1 cellular context compared by ENCODE assay signal in genomic region chr2:190682168-190682567, GRCh38.
TF ChIP-seq lines count a peak whose summit lies in the region.

No MANE protein-coding gene starts in this region.

TF ChIP-seq in GM23338, 12 proteins besides CTCF, POLR2A, EP300 and RAD21 (continued from another document):
- no peak for TF ChIP-seq ZNF462 (CRISPR knock-in tag; IDR thresholded peaks at IDR 0.05)
- no peak for TF ChIP-seq EZH2phosphoT487 (IDR thresholded peaks at IDR 0.05; ENCODE audit: unreplicated experiment)
- no peak for TF ChIP-seq POLR2AphosphoS5 (IDR thresholded peaks at IDR 0.05; ENCODE audit: low read depth)
- TF ChIP-seq NANOG (IDR thresholded peaks at IDR 0.05; ENCODE audit: borderline replicate concordance): no peak
- no peak for TF ChIP-seq ZNF114 (CRISPR knock-in tag; IDR thresholded peaks at IDR 0.05)
- TF ChIP-seq EZH2 (IDR thresholded peaks at IDR 0.05; ENCODE audit: low read depth, unreplicated experiment): no peak
- TF ChIP-seq ETS1 (IDR thresholded peaks at IDR 0.05): no peak
- no peak for TF ChIP-seq REST (IDR thresholded peaks at IDR 0.05; ENCODE audit: unreplicated experiment)
- no peak for TF ChIP-seq CREB1 (CRISPR knock-in tag; IDR thresholded peaks at IDR 0.05; ENCODE audit: low read depth)
- TF ChIP-seq STAT1 (IDR thresholded peaks at IDR 0.05; ENCODE audit: unreplicated experiment): no peak
TF ChIP-seq in GM23338: peak in this region for 0.
